ENCODE assay signal across 33 cellular contexts in the genomic region with DNA sequence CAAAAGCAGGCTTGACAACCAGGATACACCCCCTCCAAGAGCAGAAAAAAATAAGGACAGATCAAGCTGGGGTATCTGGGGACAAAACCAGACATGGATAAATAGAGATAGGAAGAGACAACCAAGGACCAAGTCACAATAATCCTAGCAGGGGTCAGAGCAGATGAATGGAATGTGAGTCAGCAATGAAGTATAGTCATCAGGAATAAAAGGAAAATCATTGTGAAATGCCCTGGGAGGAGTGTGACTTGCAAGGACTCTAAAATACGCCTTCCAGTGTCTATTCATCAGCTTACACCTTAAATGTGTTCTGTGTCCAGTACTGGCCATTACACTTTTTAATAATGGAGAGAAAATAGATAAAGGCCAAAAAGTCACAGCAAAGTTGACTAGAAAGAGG.
DNase-seq lines count a peak whose midpoint lies in the region; ATAC-seq and TF ChIP-seq lines count a peak whose summit lies in the region.
"Had no signal": no experiment of that assay in that cellular context is flagged by ENCODE, and none has a peak within 500 bp of the region (broad histone marks: within the 10 kb centered on the region; RNA-seq: fewer than 3 reads in every experiment).

No MANE protein-coding gene starts in this region.

- no peak overlapping the region for H3K4me2 ChIP-seq in IMR-90 (ENCODE audit: low read depth, low read length)

- no peaks in the 10 kb centered on the region for H3K4me1 ChIP-seq in IMR-90 (ENCODE audit: control insufficient read depth, insufficient read depth, low read length)
- no peaks in the 10 kb centered on the region for H3K4me1 ChIP-seq in lung (ENCODE audit: control insufficient read depth in 2 of 2, insufficient read depth in 2 of 2, low read length in 2 of 2)
- H3K4me1 ChIP-seq: SJCRH30, tibial nerve had no signal

- no peak overlapping the region for H2BK20ac ChIP-seq in IMR-90 (ENCODE audit: low read depth, low read length)

- CTCF ChIA-PET in IMR-90 (lab: Yijun Ruan, JAX) = no interaction called here

- H3K4me3 ChIP-seq in IMR-90 (ENCODE audit: insufficient read depth, low read depth, low read length) (no peak overlapping the region), astrocyte of the spinal cord (ENCODE audit: low read depth, low read length) (no peak overlapping the region), lung (no peak overlapping the region)
- H3K4me3 ChIP-seq: cardiac muscle cell, esophagus muscularis mucosa, SJCRH30, tibial nerve had no signal

- no peaks in the 10 kb centered on the region for H4K20me1 ChIP-seq in IMR-90 (ENCODE audit: insufficient read depth, low read length)

- TF ChIP-seq POLR2A in IMR-90 (IDR thresholded peaks at IDR 0.05; ENCODE audit: low read depth, low read length) = no peak

- ATAC-seq in IMR-90 (ENCODE audit: low read depth) (no peak), lung (ENCODE audit: insufficient read depth, low FRiP score) (peak; percentile 31), HG02623 (IDR thresholded peaks at IDR 0.05; ENCODE audit: unreplicated experiment) (no peak)
- ATAC-seq: effector memory CD8-positive, alpha-beta T cell; HepG2; left ventricle myocardium superior; naive thymus-derived CD8-positive, alpha-beta T cell had no signal

- no peak overlapping the region for H2BK5ac ChIP-seq in IMR-90 (ENCODE audit: low read depth, low read length, poor library complexity, severe bottlenecking)

- H3K27ac ChIP-seq in IMR-90 (ENCODE audit: insufficient read depth, low read length) (no peak overlapping the region), lung (ENCODE audit: low read depth in 1 of 2, low read length in 1 of 2) (no peak overlapping the region)
- H3K27ac ChIP-seq: cardiac muscle cell, esophagus muscularis mucosa, SJCRH30, tibial nerve had no signal

- H3K14ac ChIP-seq in IMR-90 (replicated peaks; ENCODE audit: low read depth, low read length) = no peak overlapping the region

- H3K18ac ChIP-seq in IMR-90 (ENCODE audit: low read depth, low read length) = no peak overlapping the region

- POLR2A ChIA-PET in IMR-90 (lab: Charles Lee; ENCODE audit: unreplicated experiment) = no interaction called here

- in situ Hi-C loops in IMR-90 (cut with MboI; ENCODE audit: low sequenced_read_pairs) = no loop called here
- in situ Hi-C loops in astrocyte of the spinal cord (cut with HindIII; ENCODE audit: low sequenced_read_pairs) = no loop called here

- DNase-seq in Daoy (ENCODE audit: low read depth) (peak; percentile 35), IMR-90 (peak; percentile 0), astrocyte of the spinal cord (ENCODE audit: low read depth, low spot score) (peak; percentile 26), lung (ENCODE audit: low spot score) (no peak), NCI-H748 treated with DMSO at 0.1 percent for 48 hours (lab: John Stamatoyannopoulos, UW) (no peak), NOMO-1 (lab: John Stamatoyannopoulos, UW; ENCODE audit: unreplicated experiment in 2 of 2) (no peak)
- DNase-seq in activated CD8-positive, alpha-beta memory T cell treated with anti-CD3 and anti-CD28 coated beads, Interleukin-2, amount 50 U/mL, for 48 hours = no peak
- DNase-seq: activated CD4-positive, alpha-beta T cell treated with anti-CD3 and anti-CD28 coated beads, Interleukin-2, amount 50 U/mL, for 4 hours; activated CD4-positive, CD25-positive, alpha-beta regulatory T cell; activated naive CD4-positive, alpha-beta T cell treated with anti-CD3 and anti-CD28 coated beads, Interleukin-2, amount 10 ng/mL, durations not matched to agents 7 days and 5 days; amygdala; BE2C; cortex of kidney; effector memory CD8-positive, alpha-beta T cell; GF-D8; hypothalamus; Kasumi-1; left ventricle myocardium superior; midbrain; naive thymus-derived CD8-positive, alpha-beta T cell; NCI-H1048; NCI-H1694; NCI-H524; NK-92 treated with Interleukin-12 subunit alpha and Interleukin-12 subunit beta, amount 100 ng/mL, for 24 hours; retina; SJCRH30; small intestine; stimulated activated CD4-positive, alpha-beta T cell treated with anti-CD3 and anti-CD28 coated beads, Interleukin-2, amount 100 ng/mL, for 24 hours had no signal

- H3K36me3 ChIP-seq in IMR-90 (ENCODE audit: control insufficient read depth, insufficient read depth, low read length) = no peaks in the 10 kb centered on the region
- H3K36me3 ChIP-seq in lung (ENCODE audit: control insufficient read depth in 2 of 2, insufficient read depth in 2 of 2, low read length in 2 of 2) = no peaks in the 10 kb centered on the region
- H3K36me3 ChIP-seq: BE2C, cardiac muscle cell, esophagus muscularis mucosa, SJCRH30, tibial nerve had no signal

- H3K9me3 ChIP-seq in IMR-90 (ENCODE audit: control insufficient read depth, insufficient read depth, low read length) (no peaks in the 10 kb centered on the region), lung (ENCODE audit: control insufficient read depth in 2 of 2, insufficient read depth in 1 of 2, low read length in 1 of 2) (no peaks in the 10 kb centered on the region)
- H3K9me3 ChIP-seq: BE2C, esophagus muscularis mucosa, SJCRH30, tibial nerve had no signal

- dilution Hi-C loops in IMR-90 (cut with HindIII; ENCODE audit: low sequenced_read_pairs, unreplicated experiment) = no loop called here

- WGBS in IMR-90 (ENCODE audit: extremely low coverage in 2 of 2, insufficient read length in 1 of 2), 2 experiments = no CpG with 5 or more reads among the region's 1 CpG
- WGBS in lung, 2 donors = 73 to 84% methylated on average over 1 of the region's 1 CpG

- H3K23ac ChIP-seq in IMR-90 (ENCODE audit: low read depth, low read length) = no peak overlapping the region

- H2AK9ac ChIP-seq in IMR-90 (replicated peaks; ENCODE audit: low read depth, low read length, poor library complexity) = no peak overlapping the region

- no peak overlapping the region for H3K4ac ChIP-seq in IMR-90 (ENCODE audit: low read depth, low read length)

- intact Hi-C loops in IMR-90 (cut with micrococcal nuclease) = no loop called here

- BruUV-seq in IMR-90 (replicated peaks; lab: Mats Ljungman, UMichigan) = no TSS peak

- H2BK15ac ChIP-seq in IMR-90 (ENCODE audit: low read depth, low read length) = no peak overlapping the region

- H3K9me1 ChIP-seq in IMR-90 (ENCODE audit: insufficient read depth, low read length) = no peaks in the 10 kb centered on the region

- H3K27me3 ChIP-seq in IMR-90 (ENCODE audit: control insufficient read depth, insufficient read depth, low read length) (no peaks in the 10 kb centered on the region), lung (ENCODE audit: control insufficient read depth, insufficient read depth) (no peaks in the 10 kb centered on the region)
- H3K27me3 ChIP-seq: BE2C, esophagus muscularis mucosa, SJCRH30, tibial nerve had no signal

- H2AFZ ChIP-seq in IMR-90 (replicated peaks; ENCODE audit: low read length, poor library complexity) = no peak overlapping the region

- no peak for TF ChIP-seq RAD21 in IMR-90 (IDR thresholded peaks at IDR 0.05; ENCODE audit: low read length)

- H3K79me1 ChIP-seq in IMR-90 (ENCODE audit: low read depth in 1 of 2, low read length in 2 of 2) = no peaks in the 10 kb centered on the region

- no peak overlapping the region for H4K5ac ChIP-seq in IMR-90 (ENCODE audit: low read depth, low read length)

- no peak overlapping the region for H3K56ac ChIP-seq in IMR-90 (ENCODE audit: extremely low read depth, insufficient read depth, low read length)

- no peak for TF ChIP-seq CTCF in IMR-90 (conservative IDR thresholded peaks at IDR 0.05; ENCODE audit: low read depth, low read length)
- no peak for TF ChIP-seq CTCF in astrocyte of the spinal cord (IDR thresholded peaks at IDR 0.05; ENCODE audit: low read depth, low read length)
- TF ChIP-seq CTCF in lung (IDR thresholded peaks at IDR 0.05; ENCODE audit: control extremely low read depth, extremely low read depth) = no peak

- no peak overlapping the region for H4K8ac ChIP-seq in IMR-90 (ENCODE audit: low read depth in 2 of 2, low read length in 2 of 2)

- no peak overlapping the region for H2BK120ac ChIP-seq in IMR-90 (ENCODE audit: low read depth, low read length)

- H4K91ac ChIP-seq in IMR-90 (ENCODE audit: insufficient read depth, low read depth, low read length) = no peak overlapping the region

- no peak overlapping the region for H3K9ac ChIP-seq in IMR-90 (ENCODE audit: low read depth, low read length)

- H2AK5ac ChIP-seq in IMR-90 (ENCODE audit: low read depth, low read length) = no peak overlapping the region

TF ChIP-seq in IMR-90, 13 proteins besides CTCF, POLR2A, EP300 and RAD21:
- TF ChIP-seq CHD1 (IDR thresholded peaks at IDR 0.05; ENCODE audit: low read depth, low read length) (no peak), RFX5 (IDR thresholded peaks at IDR 0.05; ENCODE audit: low read depth, low read length) (no peak), MXI1 (IDR thresholded peaks at IDR 0.05; ENCODE audit: borderline replicate concordance, low read depth, low read length) (no peak), MAZ (IDR thresholded peaks at IDR 0.05; ENCODE audit: borderline replicate concordance, low read depth, low read length) (no peak), RCOR1 (IDR thresholded peaks at IDR 0.05; ENCODE audit: insufficient replicate concordance, low read length) (no peak), CEBPB (IDR thresholded peaks at IDR 0.05; ENCODE audit: low read depth, low read length) (no peak), NFE2L2 (IDR thresholded peaks at IDR 0.05; ENCODE audit: low read depth, low read length) (no peak), FOS (IDR thresholded peaks at IDR 0.05; ENCODE audit: low read depth, low read length) (no peak)
- TF ChIP-seq, protein P1, sequence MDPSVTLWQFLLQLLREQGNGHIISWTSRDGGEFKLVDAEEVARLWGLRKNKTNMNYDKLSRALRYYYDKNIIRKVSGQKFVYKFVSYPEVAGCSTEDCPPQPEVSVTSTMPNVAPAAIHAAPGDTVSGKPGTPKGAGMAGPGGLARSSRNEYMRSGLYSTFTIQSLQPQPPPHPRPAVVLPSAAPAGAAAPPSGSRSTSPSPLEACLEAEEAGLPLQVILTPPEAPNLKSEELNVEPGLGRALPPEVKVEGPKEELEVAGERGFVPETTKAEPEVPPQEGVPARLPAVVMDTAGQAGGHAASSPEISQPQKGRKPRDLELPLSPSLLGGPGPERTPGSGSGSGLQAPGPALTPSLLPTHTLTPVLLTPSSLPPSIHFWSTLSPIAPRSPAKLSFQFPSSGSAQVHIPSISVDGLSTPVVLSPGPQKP (IDR thresholded peaks at IDR 0.05; ENCODE audit: borderline replicate concordance, low read depth, low read length) = no peak
- TF ChIP-seq, protein P2, sequence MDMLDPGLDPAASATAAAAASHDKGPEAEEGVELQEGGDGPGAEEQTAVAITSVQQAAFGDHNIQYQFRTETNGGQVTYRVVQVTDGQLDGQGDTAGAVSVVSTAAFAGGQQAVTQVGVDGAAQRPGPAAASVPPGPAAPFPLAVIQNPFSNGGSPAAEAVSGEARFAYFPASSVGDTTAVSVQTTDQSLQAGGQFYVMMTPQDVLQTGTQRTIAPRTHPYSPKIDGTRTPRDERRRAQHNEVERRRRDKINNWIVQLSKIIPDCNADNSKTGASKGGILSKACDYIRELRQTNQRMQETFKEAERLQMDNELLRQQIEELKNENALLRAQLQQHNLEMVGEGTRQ (IDR thresholded peaks at IDR 0.05; ENCODE audit: low read depth, low read length) = no peak

Comparison
In these comparisons a context has a peak if more than half of its experiments do, and no peak if none do; other contexts are left out.
1. DNase-seq: peak in Daoy (single experiment), IMR-90 (single experiment) and astrocyte of the spinal cord (single experiment); none in lung (single experiment), NCI-H748 treated with DMSO at 0.1 percent for 48 hours (single experiment), activated CD8-positive, alpha-beta memory T cell treated with anti-CD3 and anti-CD28 coated beads, Interleukin-2, amount 50 U/mL, for 48 hours (single experiment) and NOMO-1 (0 of 2).